In the genomic region with DNA sequence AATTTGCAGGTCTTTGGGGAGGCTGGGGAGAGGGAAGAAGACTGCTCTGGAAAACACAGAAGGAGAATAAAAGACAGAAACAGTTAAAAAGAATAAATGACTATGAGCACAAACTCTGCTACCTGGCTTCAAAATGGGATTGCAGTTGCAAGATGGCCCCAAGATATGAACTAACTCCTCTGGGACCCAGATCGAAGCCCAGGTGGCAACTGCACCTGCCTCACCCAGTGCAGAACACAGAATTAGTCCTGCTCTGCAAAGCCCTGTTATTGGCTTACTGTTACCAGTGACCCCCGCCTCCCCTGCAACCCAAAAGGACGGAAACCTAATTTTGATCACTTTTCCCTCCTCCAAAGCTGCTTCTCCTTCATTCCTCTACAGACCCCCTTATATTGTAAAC, we compare ENCODE assay signal across 20 cellular contexts. TPM values are rescaled to one million over a fixed set of nuclear protein-coding genes. Genes with fewer than 3 reads are reported as not detected.
DNase-seq lines count a peak whose midpoint lies in the region; ATAC-seq, FAIRE-seq and TF ChIP-seq lines count a peak whose summit lies in the region.
"Had no signal": no experiment of that assay in that cellular context is flagged by ENCODE, and none has a peak within 500 bp of the region (broad histone marks: within the 10 kb centered on the region; RNA-seq: fewer than 3 reads in every experiment).

No MANE protein-coding gene starts in this region.

- H3K36me3 Mint-ChIP-seq in endodermal cell (ENCODE audit: low read depth), result no peaks in the 10 kb centered on the region
- H3K36me3 Mint-ChIP-seq: CD8-positive, alpha-beta memory T cell had no signal

- H3K79me2 ChIP-seq in SU-DHL-6 (ENCODE audit: insufficient read depth, low read length), result no peaks in the 10 kb centered on the region

- DNase-seq in GM18507 (ENCODE audit: extremely low spot score, insufficient read length, low read depth), result no peak
- DNase-seq in endodermal cell, result peak; percentile 21
- no peak for DNase-seq in DMS79 treated with DMSO at 0.1 percent for 48 hours (lab: John Stamatoyannopoulos, UW)
- no peak for DNase-seq in NCI-H82 (lab: John Stamatoyannopoulos, UW)
- DNase-seq: activated naive CD4-positive, alpha-beta T cell treated with anti-CD3 and anti-CD28 coated beads, Interleukin-2, amount 50 U/mL, for 16 hours; CD8-positive, alpha-beta memory T cell; EL; left ventricle myocardium superior; testis had no signal

- H3K4me1 ChIP-seq in BLaER1 treated with 17β-estradiol and CSF1 and Interleukin-3, amounts not matched to agents 10 nM and 100 nM, result peaks cover 64 to 77% (median 73%) of the 10 kb centered on the region in 10 experiments
- no peaks in the 10 kb centered on the region for H3K4me1 ChIP-seq in endodermal cell (ENCODE audit: control insufficient read depth, insufficient read depth, low read length)

- no peak overlapping the region for H3K27ac Mint-ChIP-seq in endodermal cell

- H2AFZ ChIP-seq in SU-DHL-6 (ENCODE audit: low read depth, low read length, severe bottlenecking), result no peak overlapping the region

- H3K36me3 ChIP-seq in BLaER1 treated with 17β-estradiol and CSF1 and Interleukin-3, amounts not matched to agents 10 nM and 100 nM, result no peaks in the 10 kb centered on the region
- H3K36me3 ChIP-seq in SU-DHL-6 (ENCODE audit: low read length) (no peaks in the 10 kb centered on the region), endodermal cell (ENCODE audit: control insufficient read depth, insufficient read depth, low read length) (no peaks in the 10 kb centered on the region)
- H3K36me3 ChIP-seq: neutrophil had no signal

- H3K4me1 Mint-ChIP-seq in endodermal cell, result peaks cover 9% of the 10 kb centered on the region

- peaks cover 0 to 15% (median 0%) of the 10 kb centered on the region in 11 experiments; a peak in 8 of 22 replicates for H3K9me3 ChIP-seq in BLaER1 treated with 17β-estradiol and CSF1 and Interleukin-3, amounts not matched to agents 10 nM and 100 nM (replicated peaks in 1 of 11)
- H3K9me3 ChIP-seq in SU-DHL-6 (ENCODE audit: insufficient read depth, low read length) (no peaks in the 10 kb centered on the region), endodermal cell (ENCODE audit: control insufficient read depth, low read length) (no peaks in the 10 kb centered on the region)
- H3K9me3 ChIP-seq: neutrophil, testis had no signal

- WGBS in endodermal cell (ENCODE audit: insufficient coverage in 1 of 2, insufficient read length in 1 of 2), 2 experiments, result 90 to 100% methylated on average over 2 to 3 of the region's 3 CpGs

- no peaks in the 10 kb centered on the region for H3K27me3 ChIP-seq in BLaER1 treated with 17β-estradiol and CSF1 and Interleukin-3, amounts not matched to agents 10 nM and 100 nM
- no peaks in the 10 kb centered on the region for H3K27me3 ChIP-seq in SU-DHL-6 (ENCODE audit: low read length)
- no peaks in the 10 kb centered on the region for H3K27me3 ChIP-seq in endodermal cell (ENCODE audit: control insufficient read depth, insufficient read depth, low read length, poor library complexity, severe bottlenecking)
- H3K27me3 ChIP-seq: testis had no signal

- peak overlapping the region in 8 of 11 experiments; percentile 13 to 65 (median 51); a peak in 11 of 22 replicates for H3K9ac ChIP-seq in BLaER1 treated with 17β-estradiol and CSF1 and Interleukin-3, amounts not matched to agents 10 nM and 100 nM
- H3K9ac ChIP-seq in SU-DHL-6 (ENCODE audit: low read length), result peak overlapping the region; percentile 64
- H3K9ac ChIP-seq in endodermal cell (ENCODE audit: extremely low read depth, low read length, poor library complexity, severe bottlenecking), result no peak overlapping the region

- peaks cover 95% of the 10 kb centered on the region for H3F3A ChIP-seq in SU-DHL-6 (ENCODE audit: insufficient read depth)

- no peaks in the 10 kb centered on the region for H4K20me1 ChIP-seq in BLaER1 treated with 17β-estradiol and CSF1 and Interleukin-3, amounts not matched to agents 10 nM and 100 nM
- H4K20me1 ChIP-seq in SU-DHL-6 (ENCODE audit: low read depth, low read length), result no peaks in the 10 kb centered on the region

- H3K27ac ChIP-seq in BLaER1 treated with 17β-estradiol and CSF1 and Interleukin-3, amounts not matched to agents 10 nM and 100 nM, result peak overlapping the region in 10 of 11 experiments; percentile 46 to 86 (median 76); a peak in 15 of 22 replicates
- H3K27ac ChIP-seq in SU-DHL-6 (ENCODE audit: low read depth, low read length) (peak overlapping the region; percentile 98), endodermal cell (ENCODE audit: low read depth, low read length) (no peak overlapping the region)
- H3K27ac ChIP-seq: neutrophil, RWPE1, testis had no signal

- H3K4me3 ChIP-seq in BLaER1 treated with 17β-estradiol and CSF1 and Interleukin-3, amounts not matched to agents 10 nM and 100 nM, result peak overlapping the region in 3 of 10 experiments; percentile 33 to 46 (median 35); a peak in 5 of 20 replicates
- peak overlapping the region; percentile 8 for H3K4me3 ChIP-seq in SU-DHL-6 (ENCODE audit: insufficient read depth, low read length, poor library complexity, severe bottlenecking)
- H3K4me3 ChIP-seq in endodermal cell (ENCODE audit: low read length), result no peak overlapping the region
- H3K4me3 ChIP-seq: testis had no signal

- H3K4me2 ChIP-seq in BLaER1 treated with 17β-estradiol and CSF1 and Interleukin-3, amounts not matched to agents 10 nM and 100 nM, result peak overlapping the region; percentile 82 to 93 (median 91)
- H3K4me2 ChIP-seq in SU-DHL-6 (ENCODE audit: low read depth, low read length, poor library complexity, severe bottlenecking), result peak overlapping the region; percentile 65

- peaks cover 9% of the 10 kb centered on the region for H3K27me3 Mint-ChIP-seq in endodermal cell (ENCODE audit: insufficient read depth)

- ATAC-seq in GM18861 (IDR thresholded peaks at IDR 0.05; ENCODE audit: unreplicated experiment) (no peak), HG03108 (IDR thresholded peaks at IDR 0.05; ENCODE audit: unreplicated experiment) (no peak)
- ATAC-seq: left ventricle myocardium superior had no signal

- FAIRE-seq in GM18507 (lab: Jason Lieb, UNC), result peak; percentile 15
- FAIRE-seq: endometrium, H1, HTR-8/SVneo had no signal

- H3K9me2 ChIP-seq in SU-DHL-6 (replicated peaks; ENCODE audit: insufficient read depth, low read length), result no peaks in the 10 kb centered on the region

- H3K4me3 Mint-ChIP-seq in endodermal cell, result no peak overlapping the region

- no peaks in the 10 kb centered on the region for H3K9me3 Mint-ChIP-seq in endodermal cell
- H3K9me3 Mint-ChIP-seq: CD8-positive, alpha-beta memory T cell had no signal

- no peak for TF ChIP-seq CTCF in SU-DHL-6 (IDR thresholded peaks at IDR 0.05; ENCODE audit: insufficient read depth, low read length, poor library complexity, severe bottlenecking)
- no peak for TF ChIP-seq CTCF in endodermal cell (conservative IDR thresholded peaks at IDR 0.05)

RNA-seq across cellular contexts. Expression of a gene that starts 35.9 kb away (rescaled TPM):
- under 1 TPM; 0.46 to 0.77 TPM for total RNA-seq in endodermal cell
- not detected for polyA plus RNA-seq in endodermal cell (2013, experiment 1 of 2)
- polyA plus RNA-seq in endodermal cell (2013, experiment 2 of 2), result not detected
- total RNA-seq: H1, renal cortical epithelial cell had no signal
- polyA plus RNA-seq: AG04450; CD8-positive, alpha-beta memory T cell; H1 had no signal
